ENCODE assay signal across 7 cellular contexts in the genomic region with DNA sequence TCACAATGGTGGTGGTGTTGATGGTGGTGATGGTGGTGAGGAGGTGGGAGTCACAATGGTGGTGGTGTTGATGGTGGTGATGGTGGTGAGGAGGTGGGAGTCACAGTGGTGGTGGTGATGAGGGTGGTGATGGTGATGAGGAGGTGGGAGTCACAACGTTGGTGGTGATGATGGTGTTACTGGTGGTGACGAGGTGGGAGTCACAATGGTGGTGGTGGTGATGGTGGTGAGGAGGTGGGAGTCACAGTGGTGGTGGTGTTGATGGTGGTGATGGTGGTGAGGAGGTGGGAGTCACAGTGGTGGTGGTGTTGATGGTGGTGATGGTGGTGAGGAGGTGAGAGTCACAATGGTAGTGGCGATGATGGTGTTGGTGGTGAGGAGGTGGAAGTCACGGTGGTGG.
DNase-seq lines count a peak whose midpoint lies in the region; ATAC-seq, FAIRE-seq and TF ChIP-seq lines count a peak whose summit lies in the region.
"Not testable (repeated sequence)": the region's sequence is repeated elsewhere in the genome, so short reads cannot be mapped to it uniquely, and the experiment has no call there.

No MANE protein-coding gene starts in this region.

- not testable (repeated sequence) for BruUV-seq in Calu3 (replicated peaks; lab: Mats Ljungman, UMichigan); HepG2 (replicated peaks; lab: Mats Ljungman, UMichigan)

- intact Hi-C loops in Calu3 (cut with micrococcal nuclease; ENCODE audit: unreplicated experiment); HepG2 (cut with micrococcal nuclease; ENCODE audit: unreplicated experiment); natural killer cell (cut with micrococcal nuclease); sciatic nerve (cut with DNase I): not testable (repeated sequence)

- H3K9me3 Mint-ChIP-seq in Calu3 (ENCODE audit: low read depth, unreplicated experiment); natural killer cell: not testable (repeated sequence)
- H3K9me3 Mint-ChIP-seq in immature natural killer cell = peaks cover 0 to 11% (median 1%) of the 10 kb centered on the region in 6 donors

- H2AFZ ChIP-seq in HepG2 (ENCODE audit: low read length) = not testable (repeated sequence)

- not testable (repeated sequence) for H3K4me1 ChIP-seq in HepG2 (ENCODE audit: insufficient read depth, low read length)

- peak overlapping the region; percentile 15 for H3K27ac Mint-ChIP-seq in Calu3 (ENCODE audit: unreplicated experiment)
- H3K27ac Mint-ChIP-seq in immature natural killer cell = peak overlapping the region in 5 of 6 donors; percentile 30 to 84 (median 53)
- H3K27ac Mint-ChIP-seq in natural killer cell = peak overlapping the region; percentile 82 to 84

- H3K9me3 ChIP-seq in HepG2 (ENCODE audit: low read length) = not testable (repeated sequence)

- TF ChIP-seq EP300 in HepG2 (IDR thresholded peaks at IDR 0.05; ENCODE audit: low read depth in 2 of 2, low read length in 2 of 2); HepG2 (CRISPR knock-in tag; IDR thresholded peaks at IDR 0.05; ENCODE audit: borderline replicate concordance): not testable (repeated sequence)

- not testable (repeated sequence) for DNase-seq in Calu3; HTR-8/SVneo (ENCODE audit: insufficient read length, low spot score); bronchial epithelial cell (ENCODE audit: low read depth); HepG2 (ENCODE audit: low spot score)
- peak; percentile 4 to 40 (median 34) for DNase-seq in immature natural killer cell
- DNase-seq in natural killer cell = peak; percentile 18
- peak; percentile 34 for DNase-seq in sciatic nerve (ENCODE audit: low spot score)

- H3K4me1 Mint-ChIP-seq in Calu3 (ENCODE audit: low read depth, unreplicated experiment); immature natural killer cell: not testable (repeated sequence)
- H3K4me1 Mint-ChIP-seq in natural killer cell = peaks cover 0 to 18% of the 10 kb centered on the region in 2 donors

- not testable (repeated sequence) for ATAC-seq in HepG2, natural killer cell, sciatic nerve

- H3K36me3 ChIP-seq in bronchial epithelial cell (ENCODE audit: control insufficient read depth, insufficient read depth, low read length) = peaks cover 43% of the 10 kb centered on the region
- H3K36me3 ChIP-seq in HepG2 (replicated peaks in 1 of 2; ENCODE audit: control insufficient read depth in 1 of 2, insufficient read depth in 2 of 2, low read length in 2 of 2) = not testable (repeated sequence)

- H3K27ac ChIP-seq in HepG2 (ENCODE audit: extremely low read length, insufficient read depth, low read length) = not testable (repeated sequence)

- H4K20me1 ChIP-seq in HepG2 (ENCODE audit: insufficient read depth, low read length) = not testable (repeated sequence)

- not testable (repeated sequence) for H3K9ac ChIP-seq in HepG2 (ENCODE audit: insufficient read depth, low read depth, low read length)

- not testable (repeated sequence) for H3K79me2 ChIP-seq in HepG2 (ENCODE audit: insufficient read depth, low read length)

- TF ChIP-seq CTCF in Calu3 (IDR thresholded peaks at IDR 0.05; ENCODE audit: unreplicated experiment); bronchial epithelial cell (IDR thresholded peaks at IDR 0.05; ENCODE audit: insufficient read depth, low read length, severe bottlenecking); HepG2 (CRISPR knock-in tag; IDR thresholded peaks at IDR 0.05); natural killer cell (IDR thresholded peaks at IDR 0.05): not testable (repeated sequence)

- H3K4me3 Mint-ChIP-seq in Calu3 (ENCODE audit: low read depth, unreplicated experiment); natural killer cell: not testable (repeated sequence)
- H3K4me3 Mint-ChIP-seq in immature natural killer cell = peak overlapping the region in 1 of 5 donors; percentile 11

- not testable (repeated sequence) for TF ChIP-seq POLR2A in HepG2 (IDR thresholded peaks at IDR 0.05; ENCODE audit: insufficient read depth in 1 of 2, low read depth in 2 of 2, low read length in 2 of 2)

- not testable (repeated sequence) for H3K4me3 ChIP-seq in bronchial epithelial cell (ENCODE audit: low read depth, low read length); HepG2 (replicated peaks in 1 of 3; ENCODE audit: insufficient read depth in 1 of 3, low read depth in 2 of 3, low read length in 3 of 3)

- CTCF ChIA-PET in Calu3 (lab: Charles Lee) = interaction anchor here (0.9 kb wide), 1 partner anchor 9 kb away, joined by 3 read pairs; no protein-coding TSS in a partner anchor
- CTCF ChIA-PET in HepG2 (lab: Yijun Ruan, JAX; ENCODE audit: low intra/inter-chr PET ratio, low total read pairs) = not testable (repeated sequence)

- FAIRE-seq in HTR-8/SVneo (lab: Jason Lieb, UNC) = peak; percentile 100
- FAIRE-seq in bronchial epithelial cell (lab: Jason Lieb, UNC) = peak; percentile 82
- not testable (repeated sequence) for FAIRE-seq in HepG2 (lab: Jason Lieb, UNC)

- not testable (repeated sequence) for H3K4me2 ChIP-seq in HepG2 (ENCODE audit: low read depth, low read length)

- peaks cover 18% of the 10 kb centered on the region for H3K36me3 Mint-ChIP-seq in Calu3 (ENCODE audit: insufficient read depth, unreplicated experiment)
- H3K36me3 Mint-ChIP-seq in immature natural killer cell, natural killer cell: not testable (repeated sequence)

- H3K27me3 Mint-ChIP-seq in Calu3 (ENCODE audit: unreplicated experiment) = not testable (repeated sequence)
- H3K27me3 Mint-ChIP-seq in immature natural killer cell (ENCODE audit: low read depth in 3 of 3) (peaks cover 13 to 15% (median 13%) of the 10 kb centered on the region in 3 donors), natural killer cell (ENCODE audit: low read depth in 2 of 2) (peaks cover 13 to 16% of the 10 kb centered on the region in 2 donors)

- POLR2A ChIA-PET in HepG2 (lab: Yijun Ruan, JAX) = not testable (repeated sequence)

- H3K27me3 ChIP-seq in bronchial epithelial cell (ENCODE audit: control insufficient read depth, insufficient read depth, low read length); HepG2 (ENCODE audit: control insufficient read depth in 1 of 2, insufficient read depth in 2 of 2, low read length in 2 of 2): not testable (repeated sequence)

- 91% methylated on average over 4 of the region's 4 CpGs for WGBS in HepG2 (ENCODE audit: low lambda C conversion rate)

- in situ Hi-C loops in HepG2 (cut with HindIII; ENCODE audit: extremely low pct_ligation_motif_present, low pct_unique_long_range_greater_than_20kb) = not testable (repeated sequence)

- not testable (repeated sequence) for TF ChIP-seq RAD21 in HepG2 (CRISPR knock-in tag; IDR thresholded peaks at IDR 0.05)

TF ChIP-seq in HepG2, 621 proteins besides CTCF, POLR2A, EP300 and RAD21:
- TF ChIP-seq ZKSCAN5 (CRISPR knock-in tag; IDR thresholded peaks at IDR 0.05) = 0 out of 2 replicates have a peak, but pooled peaks have one; percentile 42

Comparison
In these comparisons a context has a peak if more than half of its experiments do, and no peak if none do; other contexts are left out.
1. H3K27ac Mint-ChIP-seq: peak in every context shown above with its lines; median percentile 83 in natural killer cell; 53 in immature natural killer cell; 15 in Calu3.